ENCODE assay signal across 1 cellular context in genomic region chr13:42539670-42540069, GRCh38.
TF ChIP-seq lines count a peak whose summit lies in the region.

No MANE protein-coding gene starts in this region.

TF ChIP-seq in GM23338, 12 proteins besides CTCF, POLR2A, EP300 and RAD21 (continued from another document):
- TF ChIP-seq REST (IDR thresholded peaks at IDR 0.05; ENCODE audit: unreplicated experiment) (no peak), EZH2phosphoT487 (IDR thresholded peaks at IDR 0.05; ENCODE audit: unreplicated experiment) (no peak), NANOG (IDR thresholded peaks at IDR 0.05; ENCODE audit: borderline replicate concordance) (no peak), POLR2AphosphoS5 (IDR thresholded peaks at IDR 0.05; ENCODE audit: low read depth) (no peak)
